Comparison of ENCODE assay signal across 10 cellular contexts in the genomic region with DNA sequence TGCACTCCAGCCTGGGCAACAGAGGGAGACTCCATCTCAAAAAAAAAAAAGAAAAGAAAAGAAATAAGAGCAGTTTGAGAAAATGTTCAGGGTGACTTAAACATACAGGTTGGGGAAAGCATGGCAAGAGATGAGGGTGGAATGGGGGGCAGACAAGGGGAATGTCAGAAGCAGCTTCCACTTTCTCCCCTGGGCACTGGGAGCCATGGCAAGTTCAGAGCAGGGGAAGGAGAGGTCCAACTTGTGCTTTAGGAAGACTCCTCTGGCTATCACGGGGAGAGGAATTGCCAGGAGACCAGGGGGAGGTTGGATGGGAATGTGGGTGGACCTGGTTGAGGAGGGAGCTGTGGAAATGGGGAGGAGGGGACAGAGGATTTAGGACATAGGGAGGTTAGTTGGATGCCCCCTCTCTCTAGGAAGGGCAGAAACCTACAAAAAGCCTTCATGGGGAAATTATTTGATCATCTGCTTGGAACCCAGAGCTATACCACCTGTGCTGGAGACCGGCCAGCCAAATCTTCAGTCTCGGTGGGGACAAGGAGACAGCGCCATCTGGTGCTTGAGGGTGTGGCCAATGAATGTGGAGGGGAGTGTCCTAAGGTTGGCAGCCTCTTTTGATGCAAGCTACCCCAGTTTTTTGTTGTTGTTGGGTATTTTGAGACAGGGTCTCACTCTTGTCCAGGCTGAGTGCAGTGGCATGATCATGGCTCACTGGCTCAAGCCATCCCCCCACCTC. TPM values are rescaled to one million over a fixed set of nuclear protein-coding genes. Genes with fewer than 3 reads are reported as not detected.
DNase-seq lines count a peak whose midpoint lies in the region; ATAC-seq and TF ChIP-seq lines count a peak whose summit lies in the region.
"Had no signal": no experiment of that assay in that cellular context is flagged by ENCODE, and none has a peak within 500 bp of the region (broad histone marks: within the 10 kb centered on the region; RNA-seq: fewer than 3 reads in every experiment).

No MANE protein-coding gene starts in this region.

- H2AFZ ChIP-seq in Loucy (ENCODE audit: low read length): no peak overlapping the region
- no peak overlapping the region for H2AFZ ChIP-seq in SU-DHL-6 (ENCODE audit: low read depth, low read length, severe bottlenecking)

- no peaks in the 10 kb centered on the region for H3K9me3 ChIP-seq in Loucy (ENCODE audit: insufficient read depth, low read depth, low read length)
- no peaks in the 10 kb centered on the region for H3K9me3 ChIP-seq in SU-DHL-6 (ENCODE audit: insufficient read depth, low read length)

- no peaks in the 10 kb centered on the region for H3K36me3 ChIP-seq in Loucy (ENCODE audit: insufficient read depth, low read length)
- no peaks in the 10 kb centered on the region for H3K36me3 ChIP-seq in SU-DHL-6 (ENCODE audit: low read length)
- no peaks in the 10 kb centered on the region for H3K36me3 ChIP-seq in kidney epithelial cell (ENCODE audit: control insufficient read depth, insufficient read depth, low read length)

- H4K20me1 ChIP-seq in Loucy (ENCODE audit: insufficient read depth, low read length, poor library complexity, severe bottlenecking): no peaks in the 10 kb centered on the region
- no peaks in the 10 kb centered on the region for H4K20me1 ChIP-seq in SU-DHL-6 (ENCODE audit: low read depth, low read length)

- no peaks in the 10 kb centered on the region for H3K9me2 ChIP-seq in Loucy (replicated peaks; ENCODE audit: low read depth, low read length)
- no peaks in the 10 kb centered on the region for H3K9me2 ChIP-seq in SU-DHL-6 (replicated peaks; ENCODE audit: insufficient read depth, low read length)

- H3K4me3 ChIP-seq in Loucy (ENCODE audit: low read length, poor library complexity, severe bottlenecking) (no peak overlapping the region), SU-DHL-6 (ENCODE audit: insufficient read depth, low read length, poor library complexity, severe bottlenecking) (no peak overlapping the region), kidney epithelial cell (ENCODE audit: low read depth, low read length) (no peak overlapping the region)
- H3K4me3 ChIP-seq: SK-N-MC, skin epidermis had no signal

- TF ChIP-seq CTCF in Loucy (conservative IDR thresholded peaks at IDR 0.05; ENCODE audit: low read length): peak; percentile 77
- peak; percentile 56 for TF ChIP-seq CTCF in SU-DHL-6 (IDR thresholded peaks at IDR 0.05; ENCODE audit: insufficient read depth, low read length, poor library complexity, severe bottlenecking)
- peak; percentile 57 for TF ChIP-seq CTCF in kidney epithelial cell (IDR thresholded peaks at IDR 0.05; ENCODE audit: insufficient read depth, low read length, poor library complexity, severe bottlenecking)

- no peaks in the 10 kb centered on the region for H3K4me1 ChIP-seq in Loucy (ENCODE audit: insufficient read depth, low read length, poor library complexity, severe bottlenecking)

- no peak overlapping the region for H3K4me2 ChIP-seq in Loucy (ENCODE audit: low read depth, low read length, poor library complexity, severe bottlenecking)
- no peak overlapping the region for H3K4me2 ChIP-seq in SU-DHL-6 (ENCODE audit: low read depth, low read length, poor library complexity, severe bottlenecking)

- H3K27ac ChIP-seq in SU-DHL-6 (ENCODE audit: low read depth, low read length): no peak overlapping the region
- H3K27ac ChIP-seq: SK-N-MC, skin epidermis had no signal

- H3K27me3 ChIP-seq in Loucy (ENCODE audit: insufficient read depth, low read length, poor library complexity, severe bottlenecking) (no peaks in the 10 kb centered on the region), SU-DHL-6 (ENCODE audit: low read length) (no peaks in the 10 kb centered on the region), kidney epithelial cell (ENCODE audit: control insufficient read depth, insufficient read depth, low read length) (peaks cover 9% of the 10 kb centered on the region)

- H3K4me3 Mint-ChIP-seq in activated naive CD8-positive, alpha-beta T cell treated with anti-CD3 and anti-CD28 coated beads for 36 hours: no peak overlapping the region

- H3K27me3 Mint-ChIP-seq in activated naive CD8-positive, alpha-beta T cell treated with anti-CD3 and anti-CD28 coated beads for 36 hours: no peaks in the 10 kb centered on the region

- ATAC-seq in HG02970 (IDR thresholded peaks at IDR 0.05; ENCODE audit: low FRiP score, unreplicated experiment) (no peak), HG03097 (IDR thresholded peaks at IDR 0.05; ENCODE audit: low FRiP score, unreplicated experiment) (no peak)

- H3K36me3 Mint-ChIP-seq in activated naive CD8-positive, alpha-beta T cell treated with anti-CD3 and anti-CD28 coated beads for 36 hours: peaks cover 5% of the 10 kb centered on the region

- DNase-seq in EL: peak; percentile 36
- DNase-seq in activated naive CD8-positive, alpha-beta T cell treated with anti-CD3 and anti-CD28 coated beads for 36 hours: peak; percentile 67
- DNase-seq in kidney epithelial cell (ENCODE audit: low read depth): no peak
- DNase-seq in stimulated activated CD8-positive, alpha-beta memory T cell treated with anti-CD3 and anti-CD28 coated beads, Interleukin-4, amount 100 ng/mL, for 48 hours: peak; percentile 76

- H3K9me3 Mint-ChIP-seq in activated naive CD8-positive, alpha-beta T cell treated with anti-CD3 and anti-CD28 coated beads for 36 hours: no peaks in the 10 kb centered on the region

- H3K4me1 Mint-ChIP-seq in activated naive CD8-positive, alpha-beta T cell treated with anti-CD3 and anti-CD28 coated beads for 36 hours: peaks cover 8% of the 10 kb centered on the region

- H3F3A ChIP-seq in Loucy (ENCODE audit: low read depth): no peaks in the 10 kb centered on the region
- H3F3A ChIP-seq in SU-DHL-6 (ENCODE audit: insufficient read depth): no peaks in the 10 kb centered on the region

- no peak overlapping the region for H3K27ac Mint-ChIP-seq in activated naive CD8-positive, alpha-beta T cell treated with anti-CD3 and anti-CD28 coated beads for 36 hours

- H3K79me2 ChIP-seq in Loucy (ENCODE audit: insufficient read depth, low read length) (no peaks in the 10 kb centered on the region), SU-DHL-6 (ENCODE audit: insufficient read depth, low read length) (no peaks in the 10 kb centered on the region)

- H3K9ac ChIP-seq in Loucy (ENCODE audit: low read depth, low read length, poor library complexity, severe bottlenecking) (no peak overlapping the region), SU-DHL-6 (ENCODE audit: low read length) (no peak overlapping the region)

RNA-seq across cellular contexts. Expression of a gene that starts 7.3 kb away (rescaled TPM):
- total RNA-seq in activated naive CD8-positive, alpha-beta T cell treated with anti-CD3 and anti-CD28 coated beads for 36 hours: 10 to 100 TPM; 54.9 to 57.9 TPM
- total RNA-seq in kidney epithelial cell: 111 and 117 TPM in 2 replicates

RNA-seq across cellular contexts. Expression of a gene that starts 7.7 kb away (rescaled TPM):
- 10 to 100 TPM; 17.3 to 18.8 TPM for total RNA-seq in activated naive CD8-positive, alpha-beta T cell treated with anti-CD3 and anti-CD28 coated beads for 36 hours
- total RNA-seq in kidney epithelial cell: 25.7 and 41.7 TPM in 2 replicates

RNA-seq across cellular contexts. Expression of a gene that starts 34.8 kb away (rescaled TPM):
- total RNA-seq in activated naive CD8-positive, alpha-beta T cell treated with anti-CD3 and anti-CD28 coated beads for 36 hours: 100 to 1,000 TPM; 299 to 309 TPM
- total RNA-seq in kidney epithelial cell: 192 and 213 TPM in 2 replicates

RNA-seq across cellular contexts. Expression of a gene that starts 36.7 kb away (rescaled TPM):
- 10 to 100 TPM; 68.6 to 76.2 TPM for total RNA-seq in activated naive CD8-positive, alpha-beta T cell treated with anti-CD3 and anti-CD28 coated beads for 36 hours
- 52.4 and 63.6 TPM in 2 replicates for total RNA-seq in kidney epithelial cell
